In genomic region chr4:87204559-87204958, GRCh38 we compare ENCODE assay signal across 23 cellular contexts.
"Had no signal": no experiment of that assay in that cellular context is flagged by ENCODE, and none has a peak within 500 bp of the region (broad histone marks: within the 10 kb centered on the region; RNA-seq: fewer than 3 reads in every experiment).

No MANE protein-coding gene starts in this region.

- H3K9me3 ChIP-seq: esophagus squamous epithelium, gastrocnemius medialis, left lung, lower lobe of right lung had no signal

- ATAC-seq: effector memory CD8-positive, alpha-beta T cell; esophagus mucosa; gastrocnemius medialis; heart right ventricle; left cardiac atrium; left lung; left ventricle myocardium superior; lower lobe of right lung; mucosa of descending colon; naive thymus-derived CD8-positive, alpha-beta T cell had no signal

- H3K36me3 ChIP-seq: gastrocnemius medialis, left lung, lower lobe of right lung had no signal

- H3K4me3 ChIP-seq: coronary artery, esophagus squamous epithelium, gastrocnemius medialis, heart right ventricle, left lung, lower lobe of right lung, mucosa of descending colon had no signal

- H3K4me1 ChIP-seq: esophagus squamous epithelium had no signal

- DNase-seq: effector CD8-positive, alpha-beta T cell; effector memory CD8-positive, alpha-beta T cell; endodermal cell; erythroblast; esophagus squamous epithelium; foreskin fibroblast; foreskin melanocyte; gastrocnemius medialis; glutamatergic neuron; head of caudate nucleus; heart right ventricle; hippocampal formation; left cardiac atrium; left lung; left ventricle myocardium superior; lower lobe of right lung; mesenchymal stem cell; mucosa of descending colon; naive B cell; naive thymus-derived CD8-positive, alpha-beta T cell had no signal

- H3K27me3 ChIP-seq: esophagus squamous epithelium, gastrocnemius medialis, heart right ventricle, left lung had no signal

- H3K27ac ChIP-seq: coronary artery, epithelial cell of prostate, esophagus squamous epithelium, gastrocnemius medialis, heart right ventricle, left lung, lower lobe of right lung had no signal
